In the genomic region with DNA sequence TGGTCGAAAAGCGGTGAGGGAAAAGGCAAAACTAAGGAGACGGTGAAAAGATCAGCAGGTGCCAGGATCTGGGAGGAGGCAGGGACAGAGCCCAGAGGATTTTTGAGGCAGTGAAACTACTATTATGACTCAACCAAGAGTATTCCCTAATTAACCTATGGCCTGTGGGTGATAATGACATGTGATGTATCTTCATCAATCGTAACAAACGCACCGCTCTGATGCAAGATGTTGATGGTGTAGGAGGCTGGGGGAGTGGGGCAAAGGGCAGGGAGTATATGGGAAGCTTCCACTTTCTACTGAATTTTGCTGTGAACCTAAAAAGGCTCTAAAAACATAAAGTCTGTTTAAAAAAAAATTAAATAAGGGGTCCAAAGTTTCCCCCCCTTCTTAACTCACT, we compare ENCODE assay signal across 20 cellular contexts. TPM values are rescaled to one million over a fixed set of nuclear protein-coding genes. Genes with fewer than 3 reads are reported as not detected.
A peak's percentile ranks its signal among the peaks of the same experiment; 100 is the strongest.
DNase-seq lines count a peak whose midpoint lies in the region; ATAC-seq, FAIRE-seq and TF ChIP-seq lines count a peak whose summit lies in the region.
"Had no signal": no experiment of that assay in that cellular context is flagged by ENCODE, and none has a peak within 500 bp of the region (broad histone marks: within the 10 kb centered on the region; RNA-seq: fewer than 3 reads in every experiment).

No MANE protein-coding gene starts in this region.

- H3K27me3 ChIP-seq in neural progenitor cell (no peaks in the 10 kb centered on the region), small intestine (ENCODE audit: control insufficient read depth in 2 of 2, insufficient read depth in 2 of 2, low read length in 2 of 2) (peaks cover 0 to 2% of the 10 kb centered on the region in 2 donors)

- no peaks in the 10 kb centered on the region for H3K79me2 ChIP-seq in neural progenitor cell (ENCODE audit: low read depth)

- CTCF ChIA-PET in HEK293 (lab: Yijun Ruan, JAX), result interaction anchor here (0.6 kb wide), 1 partner anchor 54 kb away, joined by 5 read pairs; no protein-coding TSS in a partner anchor

- no peaks in the 10 kb centered on the region for H3K36me3 ChIP-seq in HEK293 (ENCODE audit: control insufficient read depth in 2 of 2, insufficient read depth in 1 of 2, low read length in 2 of 2)
- no peaks in the 10 kb centered on the region for H3K36me3 ChIP-seq in neural progenitor cell
- H3K36me3 ChIP-seq in small intestine (ENCODE audit: control insufficient read depth in 2 of 2, insufficient read depth in 2 of 2, low read length in 2 of 2), result no peaks in the 10 kb centered on the region

- DNase-seq in NOMO-1 treated with DMSO at 0.1 percent for 48 hours (lab: John Stamatoyannopoulos, UW; ENCODE audit: unreplicated experiment), result peak; percentile 12
- DNase-seq in NOMO-1 treated with dmso at 0.1 percent for 144 hours (lab: John Stamatoyannopoulos, UW; ENCODE audit: unreplicated experiment), result no peak
- DNase-seq in T-helper 17 cell, result no peak
- peak; percentile 24 for DNase-seq in neural progenitor cell (ENCODE audit: low spot score)
- no peak for DNase-seq in small intestine
- DNase-seq in kidney tubule cell (ENCODE audit: low spot score), result no peak
- DNase-seq: Calu3; CD4-positive, alpha-beta T cell; DMS53; H9; Kasumi-1; MM.1S; NCI-H1417; NCI-H187 treated with DMSO at 0.1 percent for 48 hours; NCI-H2171; NCI-H446 had no signal

- H3K4me1 ChIP-seq in HEK293 (ENCODE audit: control insufficient read depth, insufficient read depth, low read length) (no peaks in the 10 kb centered on the region), neural progenitor cell (peaks cover 35% of the 10 kb centered on the region), small intestine (ENCODE audit: control insufficient read depth in 2 of 2, insufficient read depth in 1 of 2, low read depth in 1 of 2, low read length in 1 of 2) (no peaks in the 10 kb centered on the region)

- H3K4me2 ChIP-seq in neural progenitor cell, result peak overlapping the region; percentile 65

- H3K4me3 ChIP-seq in HEK293 (ENCODE audit: low read depth, low read length), result no peak overlapping the region
- H3K4me3 ChIP-seq in neural progenitor cell, result no peak overlapping the region
- H3K4me3 ChIP-seq in small intestine (ENCODE audit: low read depth in 1 of 2, low read length in 2 of 2), result no peak overlapping the region

- peaks cover 7% of the 10 kb centered on the region for H3K27me3 Mint-ChIP-seq in T-helper 17 cell
- peaks cover 12% of the 10 kb centered on the region for H3K27me3 Mint-ChIP-seq in neural progenitor cell (ENCODE audit: insufficient read depth, low read depth)
- H3K27me3 Mint-ChIP-seq: CD4-positive, alpha-beta T cell had no signal

- ATAC-seq in T-helper 17 cell, result no peak
- ATAC-seq in GM21423 (IDR thresholded peaks at IDR 0.05; ENCODE audit: unreplicated experiment), result no peak

- H4K20me1 ChIP-seq in neural progenitor cell (ENCODE audit: low read depth), result no peaks in the 10 kb centered on the region

- H3K4me1 Mint-ChIP-seq in T-helper 17 cell, result peaks cover 28% of the 10 kb centered on the region
- H3K4me1 Mint-ChIP-seq in neural progenitor cell, result peaks cover 34% of the 10 kb centered on the region

- H3K4me3 Mint-ChIP-seq in T-helper 17 cell (no peak overlapping the region), neural progenitor cell (no peak overlapping the region)
- H3K4me3 Mint-ChIP-seq: B cell; CD4-positive, alpha-beta T cell had no signal

- H3K36me3 Mint-ChIP-seq in T-helper 17 cell (ENCODE audit: low read depth), result no peaks in the 10 kb centered on the region
- no peaks in the 10 kb centered on the region for H3K36me3 Mint-ChIP-seq in neural progenitor cell

- no peak for FAIRE-seq in small intestine (lab: Jason Lieb, UNC)

- POLR2A ChIA-PET in HEK293 (lab: Yijun Ruan, JAX), result no interaction called here

- TF ChIP-seq CTCF in HEK293 (tag by site-specific recombination; IDR thresholded peaks at IDR 0.05) (no peak), neural progenitor cell (IDR thresholded peaks at IDR 0.05) (no peak)

- 41 to 67% (median 66%) methylated on average over 6 of the region's 6 CpGs for WGBS in small intestine, 3 donors

- H3K27ac Mint-ChIP-seq in T-helper 17 cell, result peak overlapping the region; percentile 83
- peak overlapping the region; percentile 4 for H3K27ac Mint-ChIP-seq in neural progenitor cell
- H3K27ac Mint-ChIP-seq: B cell; CD4-positive, alpha-beta T cell had no signal

- H3K9me3 Mint-ChIP-seq in neural progenitor cell, result peaks cover 2% of the 10 kb centered on the region
- H3K9me3 Mint-ChIP-seq: CD4-positive, alpha-beta T cell; H9 had no signal

- H3K27ac ChIP-seq in HEK293 (ENCODE audit: extremely low read depth, low read depth, low read length) (no peak overlapping the region), neural progenitor cell (no peak overlapping the region), small intestine (ENCODE audit: low read depth in 1 of 2, low read length in 1 of 2) (no peak overlapping the region)
- H3K27ac ChIP-seq: 22Rv1 had no signal

- peaks cover 11% of the 10 kb centered on the region for H3F3A ChIP-seq in neural progenitor cell (ENCODE audit: low read depth)

- H2AFZ ChIP-seq in neural progenitor cell (replicated peaks), result no peak overlapping the region

- H3K9ac ChIP-seq in neural progenitor cell, result no peak overlapping the region

- H3K9me3 ChIP-seq in HEK293 (ENCODE audit: control insufficient read depth, insufficient read depth, low read depth, low read length) (no peaks in the 10 kb centered on the region), T-helper 17 cell (ENCODE audit: control insufficient read depth, low read length, poor library complexity, severe bottlenecking) (no peaks in the 10 kb centered on the region), neural progenitor cell (ENCODE audit: low read depth) (no peaks in the 10 kb centered on the region), small intestine (ENCODE audit: control insufficient read depth, low read depth) (no peaks in the 10 kb centered on the region)

TF ChIP-seq in HEK293, 187 proteins besides CTCF, POLR2A, EP300 and RAD21 (continues in another document):
- TF ChIP-seq ZBTB21 (tag by site-specific recombination; IDR thresholded peaks at IDR 0.05) (no peak), EGR2 (tag by site-specific recombination; IDR thresholded peaks at IDR 0.05; ENCODE audit: low read depth) (peak; percentile 59; the same call in 1 of the 2 replicates), ZNF214 (tag by site-specific recombination; IDR thresholded peaks at IDR 0.05; ENCODE audit: borderline replicate concordance) (no peak), TCF7L2 (IDR thresholded peaks at IDR 0.05; ENCODE audit: borderline replicate concordance, low read depth, low read length) (no peak), WT1 (tag by site-specific recombination; IDR thresholded peaks at IDR 0.05) (no peak), ZNF433 (tag by site-specific recombination; IDR thresholded peaks at IDR 0.05; ENCODE audit: low read depth) (no peak), ZEB2 (tag by site-specific recombination; IDR thresholded peaks at IDR 0.05) (peak; percentile 36; the same call in 1 of the 2 replicates), ZNF266 (tag by site-specific recombination; IDR thresholded peaks at IDR 0.05; ENCODE audit: low read depth) (no peak), ZFHX2 (tag by site-specific recombination; conservative IDR thresholded peaks at IDR 0.05) (peak; percentile 74), MYNN (tag by site-specific recombination; IDR thresholded peaks at IDR 0.05; ENCODE audit: borderline replicate concordance) (no peak), SP7 (tag by site-specific recombination; IDR thresholded peaks at IDR 0.05) (peak; percentile 77), ZNF394 (tag by site-specific recombination; IDR thresholded peaks at IDR 0.05; ENCODE audit: borderline replicate concordance) (no peak)
- TF ChIP-seq, protein P1, sequence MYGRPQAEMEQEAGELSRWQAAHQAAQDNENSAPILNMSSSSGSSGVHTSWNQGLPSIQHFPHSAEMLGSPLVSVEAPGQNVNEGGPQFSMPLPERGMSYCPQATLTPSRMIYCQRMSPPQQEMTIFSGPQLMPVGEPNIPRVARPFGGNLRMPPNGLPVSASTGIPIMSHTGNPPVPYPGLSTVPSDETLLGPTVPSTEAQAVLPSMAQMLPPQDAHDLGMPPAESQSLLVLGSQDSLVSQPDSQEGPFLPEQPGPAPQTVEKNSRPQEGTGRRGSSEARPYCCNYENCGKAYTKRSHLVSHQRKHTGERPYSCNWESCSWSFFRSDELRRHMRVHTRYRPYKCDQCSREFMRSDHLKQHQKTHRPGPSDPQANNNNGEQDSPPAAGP (tag by site-specific recombination; IDR thresholded peaks at IDR 0.05), result 0 out of 2 replicates have a peak, but pooled peaks have one; percentile 36
- TF ChIP-seq, protein P2, sequence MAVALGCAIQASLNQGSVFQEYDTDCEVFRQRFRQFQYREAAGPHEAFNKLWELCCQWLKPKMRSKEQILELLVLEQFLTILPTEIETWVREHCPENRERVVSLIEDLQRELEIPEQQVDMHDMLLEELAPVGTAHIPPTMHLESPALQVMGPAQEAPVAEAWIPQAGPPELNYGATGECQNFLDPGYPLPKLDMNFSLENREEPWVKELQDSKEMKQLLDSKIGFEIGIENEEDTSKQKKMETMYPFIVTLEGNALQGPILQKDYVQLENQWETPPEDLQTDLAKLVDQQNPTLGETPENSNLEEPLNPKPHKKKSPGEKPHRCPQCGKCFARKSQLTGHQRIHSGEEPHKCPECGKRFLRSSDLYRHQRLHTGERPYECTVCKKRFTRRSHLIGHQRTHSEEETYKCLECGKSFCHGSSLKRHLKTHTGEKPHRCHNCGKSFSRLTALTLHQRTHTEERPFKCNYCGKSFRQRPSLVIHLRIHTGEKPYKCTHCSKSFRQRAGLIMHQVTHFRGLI (tag by site-specific recombination; IDR thresholded peaks at IDR 0.05), result no peak
- TF ChIP-seq, protein P3, sequence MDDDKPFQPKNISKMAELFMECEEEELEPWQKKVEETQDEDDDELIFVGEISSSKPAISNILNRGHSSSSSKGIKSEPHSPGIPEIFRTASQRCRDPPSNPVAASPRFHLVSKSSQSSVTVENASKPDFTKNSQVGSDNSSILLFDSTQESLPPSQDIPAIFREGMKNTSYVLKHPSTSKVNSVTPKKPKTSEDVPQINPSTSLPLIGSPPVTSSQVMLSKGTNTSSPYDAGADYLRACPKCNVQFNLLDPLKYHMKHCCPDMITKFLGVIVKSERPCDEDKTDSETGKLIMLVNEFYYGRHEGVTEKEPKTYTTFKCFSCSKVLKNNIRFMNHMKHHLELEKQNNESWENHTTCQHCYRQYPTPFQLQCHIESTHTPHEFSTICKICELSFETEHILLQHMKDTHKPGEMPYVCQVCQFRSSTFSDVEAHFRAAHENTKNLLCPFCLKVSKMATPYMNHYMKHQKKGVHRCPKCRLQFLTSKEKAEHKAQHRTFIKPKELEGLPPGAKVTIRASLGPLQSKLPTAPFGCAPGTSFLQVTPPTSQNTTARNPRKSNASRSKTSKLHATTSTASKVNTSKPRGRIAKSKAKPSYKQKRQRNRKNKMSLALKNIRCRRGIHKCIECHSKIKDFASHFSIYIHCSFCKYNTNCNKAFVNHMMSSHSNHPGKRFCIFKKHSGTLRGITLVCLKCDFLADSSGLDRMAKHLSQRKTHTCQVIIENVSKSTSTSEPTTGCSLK (tag by site-specific recombination; IDR thresholded peaks at IDR 0.05), result no peak

RNA-seq across cellular contexts. Expression of a gene that starts 25.5 kb away (rescaled TPM):
- total RNA-seq in T-helper 17 cell (10 to 100 TPM; 38.4 to 43.7 TPM), neural progenitor cell (ENCODE audit: low replicate concordance) (86.7 and 112 TPM in 2 replicates)
- polyA plus RNA-seq in small intestine, result 10 to 100 TPM in 1 of 3 donors, 1 to 10 TPM in 2; 5.4 to 16.2 (median 5.6) TPM

Comparison
In these comparisons a context has a peak if more than half of its experiments do, and no peak if none do; other contexts are left out.
1. DNase-seq: peak in NOMO-1 treated with DMSO at 0.1 percent for 48 hours (single experiment) and neural progenitor cell (single experiment); none in NOMO-1 treated with dmso at 0.1 percent for 144 hours (single experiment), T-helper 17 cell (0 of 3), small intestine (single experiment) and kidney tubule cell (single experiment).